6 cellular contexts compared by ENCODE assay signal in genomic region chr1:218796773-218797172, GRCh38.
"Had no signal": no experiment of that assay in that cellular context is flagged by ENCODE, and none has a peak within 500 bp of the region (broad histone marks: within the 10 kb centered on the region; RNA-seq: fewer than 3 reads in every experiment).

No MANE protein-coding gene starts in this region.

- FAIRE-seq: HTR-8/SVneo had no signal

- DNase-seq: IMR-90, KBM-7, KG1 had no signal

- H3K27ac ChIP-seq: HL-60, KMS-11 had no signal

- H3K4me2 ChIP-seq: KMS-11 had no signal

- H3K9ac ChIP-seq: KMS-11 had no signal
